ENCODE assay signal across 1 cellular context in the genomic region with DNA sequence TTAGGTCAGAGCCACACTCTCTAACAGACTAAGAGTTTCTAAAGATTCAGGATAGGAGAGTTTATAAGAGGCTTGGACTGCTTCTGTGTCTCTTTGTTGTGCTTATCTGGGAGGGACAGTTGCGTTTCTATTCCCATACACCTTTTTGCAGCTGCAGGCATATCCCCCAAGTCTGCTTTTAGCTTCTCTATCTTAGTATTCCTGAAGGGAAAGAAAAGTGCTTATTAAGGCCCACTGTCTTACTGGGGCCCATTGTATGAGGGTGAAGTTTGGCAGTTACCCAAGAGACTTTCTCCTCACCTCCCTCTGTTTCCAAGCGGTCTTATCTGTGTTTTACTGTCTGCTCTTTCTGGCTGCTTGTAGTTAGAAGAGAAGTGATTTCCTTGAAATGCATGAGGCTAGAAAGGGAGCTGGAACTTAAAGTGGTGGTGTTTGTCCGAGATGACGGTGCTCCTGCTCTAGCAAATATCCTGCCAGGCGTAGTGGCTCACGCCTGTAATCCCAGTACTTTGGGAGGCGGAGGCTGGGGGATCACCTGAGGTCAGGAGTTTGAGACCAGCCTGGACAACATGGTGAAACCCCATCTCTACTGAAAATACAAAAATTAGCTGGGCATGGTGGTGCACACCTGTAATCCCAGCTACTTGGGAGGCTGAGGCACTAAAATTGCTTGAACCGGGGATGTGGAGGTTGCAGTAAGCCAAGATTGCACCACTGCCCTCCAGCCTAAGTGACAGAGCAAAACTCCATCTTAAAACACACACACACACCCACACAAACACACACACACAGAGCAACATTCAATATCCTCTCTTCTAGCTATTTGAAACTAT. TPM values are rescaled to one million over a fixed set of nuclear protein-coding genes. Genes with fewer than 3 reads are reported as not detected.
"Had no signal": no experiment of that assay in that cellular context is flagged by ENCODE, and none has a peak within 500 bp of the region (broad histone marks: within the 10 kb centered on the region; RNA-seq: fewer than 3 reads in every experiment).

No MANE protein-coding gene starts in this region.

RNA-seq across cellular contexts. Expression of gene GPAT3, which starts 39.6 kb away (rescaled TPM):
- total RNA-seq: frontal cortex had no signal
